Comparison of ENCODE assay signal across 18 cellular contexts in genomic region chr4:168321006-168321405, GRCh38. TPM values are rescaled to one million over a fixed set of nuclear protein-coding genes. Genes with fewer than 3 reads are reported as not detected.
A peak's percentile ranks its signal among the peaks of the same experiment; 100 is the strongest.
DNase-seq lines count a peak whose midpoint lies in the region; ATAC-seq and TF ChIP-seq lines count a peak whose summit lies in the region.
"Had no signal": no experiment of that assay in that cellular context is flagged by ENCODE, and none has a peak within 500 bp of the region (broad histone marks: within the 10 kb centered on the region; RNA-seq: fewer than 3 reads in every experiment).

No MANE protein-coding gene starts in this region.

- no peak overlapping the region for H3K4me2 ChIP-seq in PC-3 (ENCODE audit: low read length)

- H2AFZ ChIP-seq in PC-3 (ENCODE audit: low read length), result 0 out of 2 replicates have a peak overlapping the region, but pooled peaks have one; percentile 22

- no peaks in the 10 kb centered on the region for H3K79me2 ChIP-seq in PC-3 (ENCODE audit: low read length)

- no peak for ATAC-seq in activated naive CD8-positive, alpha-beta T cell treated with anti-CD3 and anti-CD28 coated beads, Interleukin-2, amount 10 ng/mL, durations not matched to agents 7 days and 5 days (ENCODE audit: low read depth)
- no peak for ATAC-seq in PC-3
- peak; percentile 70 for ATAC-seq in left colon
- ATAC-seq: K562 had no signal

- no peak overlapping the region for H3K9ac ChIP-seq in PC-3 (ENCODE audit: low read length)

- CTCF ChIA-PET in PC-3 (lab: Charles Lee), result no interaction called here
- CTCF ChIA-PET in activated CD4-positive, alpha-beta memory T cell treated with anti-CD3 and anti-CD28 coated beads, Interleukin-2, amount 10 ng/mL, durations not matched to agents 7 days and 5 days (lab: Charles Lee), result interaction anchor here (1.0 kb wide), 1 partner anchor 689 kb away, joined by 4 read pairs; the partner anchor contains the start of gene CBR4

- H3K36me3 Mint-ChIP-seq in activated naive CD8-positive, alpha-beta T cell treated with anti-CD3 and anti-CD28 coated beads, Interleukin-2, amount 10 ng/mL, durations not matched to agents 7 days and 5 days, result peaks cover 58% of the 10 kb centered on the region
- peaks cover 12% of the 10 kb centered on the region for H3K36me3 Mint-ChIP-seq in activated naive CD8-positive, alpha-beta T cell treated with anti-CD3 and anti-CD28 coated beads for 36 hours
- peaks cover 62% of the 10 kb centered on the region for H3K36me3 Mint-ChIP-seq in activated CD4-positive, alpha-beta memory T cell treated with anti-CD3 and anti-CD28 coated beads, Interleukin-2, amount 10 ng/mL, durations not matched to agents 7 days and 5 days (ENCODE audit: low read depth)
- H3K36me3 Mint-ChIP-seq: CD14-positive monocyte had no signal

- no peaks in the 10 kb centered on the region for H3K36me3 ChIP-seq in PC-3 (ENCODE audit: low read depth, low read length)

- no peaks in the 10 kb centered on the region for H3K27me3 Mint-ChIP-seq in activated naive CD8-positive, alpha-beta T cell treated with anti-CD3 and anti-CD28 coated beads, Interleukin-2, amount 10 ng/mL, durations not matched to agents 7 days and 5 days
- no peaks in the 10 kb centered on the region for H3K27me3 Mint-ChIP-seq in activated naive CD8-positive, alpha-beta T cell treated with anti-CD3 and anti-CD28 coated beads for 36 hours
- H3K27me3 Mint-ChIP-seq in activated CD4-positive, alpha-beta memory T cell treated with anti-CD3 and anti-CD28 coated beads, Interleukin-2, amount 10 ng/mL, durations not matched to agents 7 days and 5 days, result no peaks in the 10 kb centered on the region

- BruUV-seq in PC-3 (replicated peaks; lab: Mats Ljungman, UMichigan), result no TSS peak

- TF ChIP-seq CTCF in PC-3 (conservative IDR thresholded peaks at IDR 0.05; ENCODE audit: low read depth, low read length), result no peak

- H3K9me3 Mint-ChIP-seq in activated naive CD8-positive, alpha-beta T cell treated with anti-CD3 and anti-CD28 coated beads, Interleukin-2, amount 10 ng/mL, durations not matched to agents 7 days and 5 days, result peaks cover 14% of the 10 kb centered on the region
- H3K9me3 Mint-ChIP-seq in activated naive CD8-positive, alpha-beta T cell treated with anti-CD3 and anti-CD28 coated beads for 36 hours, result no peaks in the 10 kb centered on the region
- H3K9me3 Mint-ChIP-seq in activated CD4-positive, alpha-beta memory T cell treated with anti-CD3 and anti-CD28 coated beads, Interleukin-2, amount 10 ng/mL, durations not matched to agents 7 days and 5 days, result peaks cover 12% of the 10 kb centered on the region
- H3K9me3 Mint-ChIP-seq: CD14-positive monocyte had no signal

- no peaks in the 10 kb centered on the region for H3K9me2 ChIP-seq in PC-3 (replicated peaks; ENCODE audit: low read length)

- H3K27ac ChIP-seq in PC-3 (ENCODE audit: low read length), result no peak overlapping the region

- intact Hi-C loops in PC-3 (cut with micrococcal nuclease), result no loop called here
- intact Hi-C loops in left colon (cut with DNase I, micrococcal nuclease), result no loop called here

- H3K4me1 Mint-ChIP-seq in activated naive CD8-positive, alpha-beta T cell treated with anti-CD3 and anti-CD28 coated beads, Interleukin-2, amount 10 ng/mL, durations not matched to agents 7 days and 5 days, result peaks cover 41% of the 10 kb centered on the region
- H3K4me1 Mint-ChIP-seq in activated naive CD8-positive, alpha-beta T cell treated with anti-CD3 and anti-CD28 coated beads for 36 hours, result peaks cover 31% of the 10 kb centered on the region
- peaks cover 38% of the 10 kb centered on the region for H3K4me1 Mint-ChIP-seq in activated CD4-positive, alpha-beta memory T cell treated with anti-CD3 and anti-CD28 coated beads, Interleukin-2, amount 10 ng/mL, durations not matched to agents 7 days and 5 days

- H3F3A ChIP-seq in PC-3 (ENCODE audit: low read length, unreplicated experiment), result no peaks in the 10 kb centered on the region

- no peaks in the 10 kb centered on the region for H3K27me3 ChIP-seq in PC-3 (ENCODE audit: low read length)

- peak overlapping the region; percentile 69 for H3K27ac Mint-ChIP-seq in activated naive CD8-positive, alpha-beta T cell treated with anti-CD3 and anti-CD28 coated beads, Interleukin-2, amount 10 ng/mL, durations not matched to agents 7 days and 5 days
- H3K27ac Mint-ChIP-seq in activated naive CD8-positive, alpha-beta T cell treated with anti-CD3 and anti-CD28 coated beads for 36 hours, result no peak overlapping the region
- no peak overlapping the region for H3K27ac Mint-ChIP-seq in activated CD4-positive, alpha-beta memory T cell treated with anti-CD3 and anti-CD28 coated beads, Interleukin-2, amount 10 ng/mL, durations not matched to agents 7 days and 5 days
- H3K27ac Mint-ChIP-seq: CD14-positive monocyte had no signal

- POLR2A ChIA-PET in activated naive CD8-positive, alpha-beta T cell treated with anti-CD3 and anti-CD28 coated beads, Interleukin-2, amount 10 ng/mL, durations not matched to agents 7 days and 5 days (lab: Charles Lee), result no interaction called here
- POLR2A ChIA-PET in PC-3 (lab: Charles Lee; ENCODE audit: unreplicated experiment), result no interaction called here
- POLR2A ChIA-PET in activated CD4-positive, alpha-beta memory T cell treated with anti-CD3 and anti-CD28 coated beads, Interleukin-2, amount 10 ng/mL, durations not matched to agents 7 days and 5 days (lab: Charles Lee), result interaction anchor here (0.6 to 1.5 kb wide), 2 partner anchors 159 to 689 kb away, joined by 3 to 7 read pairs; partner anchors contain the start of genes CBR4 and DDX60L

- no peak overlapping the region for H3K4me3 ChIP-seq in PC-3 (ENCODE audit: low read length)
- H3K4me3 ChIP-seq: K562 had no signal

- H3K4me3 Mint-ChIP-seq in activated naive CD8-positive, alpha-beta T cell treated with anti-CD3 and anti-CD28 coated beads, Interleukin-2, amount 10 ng/mL, durations not matched to agents 7 days and 5 days, result no peak overlapping the region
- H3K4me3 Mint-ChIP-seq in activated naive CD8-positive, alpha-beta T cell treated with anti-CD3 and anti-CD28 coated beads for 36 hours, result no peak overlapping the region
- H3K4me3 Mint-ChIP-seq in activated CD4-positive, alpha-beta memory T cell treated with anti-CD3 and anti-CD28 coated beads, Interleukin-2, amount 10 ng/mL, durations not matched to agents 7 days and 5 days, result no peak overlapping the region
- H3K4me3 Mint-ChIP-seq: CD14-positive monocyte had no signal

- peaks cover 23% of the 10 kb centered on the region for H3K4me1 ChIP-seq in PC-3 (ENCODE audit: insufficient read depth, low read length)

- no peak for DNase-seq in activated naive CD8-positive, alpha-beta T cell treated with anti-CD3 and anti-CD28 coated beads, Interleukin-2, amount 10 ng/mL, durations not matched to agents 7 days and 5 days
- no peak for DNase-seq in activated naive CD8-positive, alpha-beta T cell treated with anti-CD3 and anti-CD28 coated beads for 36 hours
- DNase-seq in PC-3 (peak; percentile 6), left colon (no peak), GDM1 (lab: John Stamatoyannopoulos, UW) (no peak), islet precursor cell (no peak)
- no peak for DNase-seq in activated CD4-positive, alpha-beta memory T cell treated with anti-CD3 and anti-CD28 coated beads, Interleukin-2, amount 10 ng/mL, durations not matched to agents 7 days and 5 days
- DNase-seq: AML-193, DMS153, NCI-H1105 treated with DMSO at 0.1 percent for 48 hours, NCI-H187, NCI-H2107, NCI-H510A, NCI-H748 treated with DMSO at 0.1 percent for 48 hours, Right ventricle myocardium superior had no signal

- H3K9me3 ChIP-seq in PC-3 (ENCODE audit: low read length), result no peaks in the 10 kb centered on the region

- no peaks in the 10 kb centered on the region for H4K20me1 ChIP-seq in PC-3 (ENCODE audit: low read length)

RNA-seq across cellular contexts. Expression of gene DDX60, which starts 2.5 kb away (rescaled TPM):
- 100 to 1,000 TPM; 137 to 141 TPM for total RNA-seq in activated naive CD8-positive, alpha-beta T cell treated with anti-CD3 and anti-CD28 coated beads, Interleukin-2, amount 10 ng/mL, durations not matched to agents 7 days and 5 days
- total RNA-seq in activated naive CD8-positive, alpha-beta T cell treated with anti-CD3 and anti-CD28 coated beads for 36 hours, result 10 to 100 TPM; 22.2 to 22.7 TPM
- total RNA-seq in PC-3 (2014; rRNA removed) (3.2 and 6.3 TPM in 2 replicates), left colon (10 to 100 TPM; 76.1 to 98.5 TPM)
- total RNA-seq in activated CD4-positive, alpha-beta memory T cell treated with anti-CD3 and anti-CD28 coated beads, Interleukin-2, amount 10 ng/mL, durations not matched to agents 7 days and 5 days, result 100 to 1,000 TPM; 140 to 147 TPM
- total RNA-seq: OCI-LY7 had no signal
